Comparison of ENCODE assay signal across 11 cellular contexts in the genomic region with DNA sequence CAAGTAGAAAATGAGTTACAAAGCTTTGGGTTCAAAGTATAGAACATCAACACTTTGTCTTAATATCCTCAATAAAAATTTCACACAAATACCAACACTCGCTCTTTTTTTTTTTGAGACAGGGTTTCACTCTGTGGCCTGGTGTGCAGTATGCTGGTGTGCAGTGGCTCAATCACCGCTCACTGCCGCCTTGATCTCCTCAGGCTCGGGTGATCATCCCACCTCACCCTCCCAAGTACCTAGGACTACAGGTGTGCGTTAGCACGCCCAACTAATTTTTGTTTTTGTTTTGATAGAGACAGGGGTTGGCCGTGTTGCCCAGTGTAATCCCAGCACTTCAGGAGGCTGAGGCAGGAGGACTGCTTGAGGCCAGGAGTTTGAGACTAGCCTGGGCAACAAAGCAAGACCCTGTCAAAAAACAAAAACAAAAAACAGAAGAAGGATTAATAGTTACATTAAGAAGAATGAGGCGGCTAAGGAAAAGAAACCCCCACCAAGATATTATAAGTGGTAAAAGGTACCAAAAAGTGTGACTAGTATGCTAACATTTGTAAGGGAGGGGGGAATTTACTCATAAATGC. TPM values are rescaled to one million over a fixed set of nuclear protein-coding genes. Genes with fewer than 3 reads are reported as not detected.
DNase-seq lines count a peak whose midpoint lies in the region; ATAC-seq and TF ChIP-seq lines count a peak whose summit lies in the region.
"Had no signal": no experiment of that assay in that cellular context is flagged by ENCODE, and none has a peak within 500 bp of the region (broad histone marks: within the 10 kb centered on the region; RNA-seq: fewer than 3 reads in every experiment).

No MANE protein-coding gene starts in this region.

- ATAC-seq in WTC11 (no peak), HG03342 (IDR thresholded peaks at IDR 0.05; ENCODE audit: unreplicated experiment) (no peak), HG03520 (IDR thresholded peaks at IDR 0.05; ENCODE audit: unreplicated experiment) (no peak)

- H3K4me1 Mint-ChIP-seq in WTC11 (no peaks in the 10 kb centered on the region), type B pancreatic cell (ENCODE audit: unreplicated experiment) (peaks cover 10% of the 10 kb centered on the region)

- H3K27ac Mint-ChIP-seq in WTC11 (peak overlapping the region; percentile 17; the same call in 1 of the 2 replicates), type B pancreatic cell (peak overlapping the region; percentile 94)

- H3K4me3 Mint-ChIP-seq in WTC11: no peak overlapping the region
- H3K4me3 Mint-ChIP-seq in type B pancreatic cell: no peak overlapping the region

- intact Hi-C loops in colonic mucosa (cut with DNase I): no loop called here

- H3K9ac ChIP-seq in mucosa of stomach (ENCODE audit: low read length) (peak overlapping the region; percentile 17), colonic mucosa (ENCODE audit: low read depth in 2 of 2, low read length in 2 of 2) (no peak overlapping the region)

- TF ChIP-seq CTCF in WTC11 (IDR thresholded peaks at IDR 0.05) (no peak), type B pancreatic cell (conservative IDR thresholded peaks at IDR 0.05) (no peak), colonic mucosa (IDR thresholded peaks at IDR 0.05) (no peak)

- H3K4me1 ChIP-seq in mucosa of stomach (ENCODE audit: control insufficient read depth, insufficient read depth, low read length) (no peaks in the 10 kb centered on the region), colonic mucosa (no peaks in the 10 kb centered on the region)

- no peaks in the 10 kb centered on the region for H3K27me3 ChIP-seq in mucosa of stomach (ENCODE audit: control insufficient read depth, insufficient read depth, low read length)
- no peaks in the 10 kb centered on the region for H3K27me3 ChIP-seq in colonic mucosa

- H3K27me3 Mint-ChIP-seq in WTC11 (ENCODE audit: low read depth) (no peaks in the 10 kb centered on the region), type B pancreatic cell (no peaks in the 10 kb centered on the region)

- CTCF ChIA-PET in WTC11 (lab: Charles Lee): interaction anchor here (0.9 kb wide), 1 partner anchor 16 kb away, joined by 7 read pairs; no protein-coding TSS in a partner anchor

- no peak overlapping the region for H3K27ac ChIP-seq in colonic mucosa

- no peaks in the 10 kb centered on the region for H3K9me3 Mint-ChIP-seq in WTC11
- H3K9me3 Mint-ChIP-seq in type B pancreatic cell: no peaks in the 10 kb centered on the region

- no peaks in the 10 kb centered on the region for H3K36me3 ChIP-seq in mucosa of stomach (ENCODE audit: control insufficient read depth, insufficient read depth, low read length)
- H3K36me3 ChIP-seq in colonic mucosa: no peaks in the 10 kb centered on the region

- DNase-seq in activated effector memory CD4-positive, alpha-beta T cell treated with anti-CD3 and anti-CD28 coated beads, Interleukin-2, amount 50 U/mL, for 16 hours: peak; percentile 61
- DNase-seq in activated effector memory CD4-positive, alpha-beta T cell treated with Interleukin-2 at 50 U/mL for 16 hours: no peak
- DNase-seq in WTC11 (ENCODE audit: low spot score) (no peak), type B pancreatic cell (ENCODE audit: extremely low spot score, unreplicated experiment) (no peak), colonic mucosa (no peak)
- DNase-seq: activated CD4-positive, alpha-beta T cell treated with anti-CD3 and anti-CD28 coated beads, Interleukin-2, amount 50 U/mL, for 48 hours; GDM1; head of caudate nucleus had no signal

- POLR2A ChIA-PET in WTC11 (lab: Charles Lee): no interaction called here

- H3K36me3 Mint-ChIP-seq in WTC11 (no peaks in the 10 kb centered on the region), type B pancreatic cell (no peaks in the 10 kb centered on the region)

- H3K4me3 ChIP-seq in mucosa of stomach (ENCODE audit: low read length) (no peak overlapping the region), colonic mucosa (no peak overlapping the region)

- no peaks in the 10 kb centered on the region for H3K9me3 ChIP-seq in mucosa of stomach (ENCODE audit: control insufficient read depth, low read length)
- H3K9me3 ChIP-seq in colonic mucosa: no peaks in the 10 kb centered on the region

TF ChIP-seq in WTC11, 78 proteins besides CTCF, POLR2A, EP300 and RAD21:
- TF ChIP-seq, protein P1, sequence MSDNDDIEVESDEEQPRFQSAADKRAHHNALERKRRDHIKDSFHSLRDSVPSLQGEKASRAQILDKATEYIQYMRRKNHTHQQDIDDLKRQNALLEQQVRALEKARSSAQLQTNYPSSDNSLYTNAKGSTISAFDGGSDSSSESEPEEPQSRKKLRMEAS (CRISPR knock-in tag; IDR thresholded peaks at IDR 0.05): no peak
- 0 out of 2 replicates have a peak, but pooled peaks have one; percentile 32 for TF ChIP-seq ZNF121 (CRISPR knock-in tag; IDR thresholded peaks at IDR 0.05)

RNA-seq across cellular contexts. Expression of a gene that starts 20.3 kb away (rescaled TPM):
- total RNA-seq in WTC11 (2021): 38.1 to 43.6 TPM (median 38.4 TPM) in 3 replicates
- total RNA-seq in type B pancreatic cell (ENCODE audit: low replicate concordance): 38.6 and 54.1 TPM in 2 replicates
- total RNA-seq in colonic mucosa: 10 to 100 TPM; 24.7 to 55.5 TPM

RNA-seq across cellular contexts. Expression of a gene that starts 31.1 kb away (rescaled TPM):
- total RNA-seq in WTC11 (2021) (33.2 to 36.4 TPM (median 34.7 TPM) in 3 replicates), type B pancreatic cell (ENCODE audit: low replicate concordance) (43.6 and 51.6 TPM in 2 replicates), colonic mucosa (10 to 100 TPM; 42.2 to 51.2 TPM)
